ENCODE assay signal across 24 cellular contexts in the genomic region with DNA sequence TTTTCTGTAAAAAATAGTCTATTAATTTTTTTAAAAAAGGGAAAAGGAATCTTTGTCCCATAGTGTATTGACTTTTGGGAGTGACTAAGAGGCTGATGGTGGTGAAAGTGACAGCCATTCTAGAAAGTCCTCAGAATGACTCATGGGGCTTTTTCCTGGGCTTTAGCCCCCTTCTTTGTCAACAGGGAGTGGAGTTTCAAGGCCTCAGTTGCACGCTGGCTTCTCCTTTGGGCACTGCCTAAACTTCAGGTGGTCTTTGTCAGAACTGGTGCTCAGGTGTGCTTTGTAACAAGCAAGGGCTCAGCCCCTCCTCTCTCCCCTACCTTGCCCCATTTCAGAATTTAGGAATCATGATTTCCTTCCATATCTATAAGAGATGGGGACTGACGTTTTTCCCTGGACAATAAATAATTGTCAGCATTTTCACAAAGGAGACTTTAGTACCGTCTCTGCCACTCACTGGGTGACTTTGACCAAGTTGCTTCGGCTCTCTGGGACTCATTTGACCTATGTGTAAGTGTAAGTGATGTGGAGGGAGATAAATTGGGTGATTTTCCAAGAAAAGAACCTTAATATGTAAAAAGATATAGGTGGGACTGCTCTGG.
DNase-seq lines count a peak whose midpoint lies in the region; ATAC-seq, FAIRE-seq and TF ChIP-seq lines count a peak whose summit lies in the region.
"Had no signal": no experiment of that assay in that cellular context is flagged by ENCODE, and none has a peak within 500 bp of the region (broad histone marks: within the 10 kb centered on the region; RNA-seq: fewer than 3 reads in every experiment).

No MANE protein-coding gene starts in this region.

- no peaks in the 10 kb centered on the region for H3K9me3 Mint-ChIP-seq in activated T-cell treated with anti-CD3 and anti-CD28 coated beads, Interleukin-2, amount 50 U/mL, for 72 hours

- H3K9me3 ChIP-seq in pancreas = no peaks in the 10 kb centered on the region
- H3K9me3 ChIP-seq: gastrocnemius medialis, sigmoid colon, SK-N-SH, upper lobe of left lung had no signal

- no peak for DNase-seq in activated T-cell treated with anti-CD3 and anti-CD28 coated beads, Interleukin-2, amount 50 U/mL, for 72 hours
- DNase-seq in activated T-cell treated with anti-CD3 and anti-CD28 coated beads, Interleukin-2, amount 50 U/mL, for 1 hour = no peak
- DNase-seq in coronary artery (ENCODE audit: low spot score) (no peak), pancreas (peak in 3 of 6 donors; percentile 17 to 38 (median 34))
- DNase-seq in central memory CD4-positive, alpha-beta T cell = no peak
- DNase-seq: activated CD4-positive, alpha-beta T cell treated with anti-CD3 and anti-CD28 coated beads for 4 hours; activated naive CD8-positive, alpha-beta T cell treated with anti-CD3 and anti-CD28 coated beads, Interleukin-2, amount 10 ng/mL, durations not matched to agents 7 days and 5 days; CD4-positive, alpha-beta T cell; effector memory CD8-positive, alpha-beta T cell; gastrocnemius medialis; GOT3; NCI-H187; NCI-H69; posterior cingulate gyrus; sigmoid colon; SK-N-SH; upper lobe of left lung had no signal

- intact Hi-C loops in pancreas (cut with DNase I) = no loop called here

- H3K36me3 ChIP-seq in pancreas = no peaks in the 10 kb centered on the region
- H3K36me3 ChIP-seq: gastrocnemius medialis, sigmoid colon, upper lobe of left lung had no signal

- TF ChIP-seq CTCF in coronary artery (IDR thresholded peaks at IDR 0.05) (no peak), pancreas (IDR thresholded peaks at IDR 0.05) (no peak)

- no peak overlapping the region for H3K4me3 ChIP-seq in coronary artery
- H3K4me3 ChIP-seq in pancreas = no peak overlapping the region
- H3K4me3 ChIP-seq: gastrocnemius medialis, sigmoid colon, upper lobe of left lung had no signal

- H3K4me1 ChIP-seq in pancreas = peaks cover 3 to 16% (median 8%) of the 10 kb centered on the region in 3 donors

- H3K4me3 Mint-ChIP-seq in activated T-cell treated with anti-CD3 and anti-CD28 coated beads, Interleukin-2, amount 50 U/mL, for 72 hours = no peak overlapping the region
- H3K4me3 Mint-ChIP-seq: activated naive CD8-positive, alpha-beta T cell treated with anti-CD3 and anti-CD28 coated beads, Interleukin-2, amount 10 ng/mL, durations not matched to agents 7 days and 5 days; activated T-helper 1 cell treated with anti-CD3 and anti-CD28 coated beads, Interleukin-12 subunit alpha, Interleukin-12 subunit beta, Interleukin-2, Interleukin-4 antibody, amounts not matched to agents 30 ng/mL and 10 ng/mL and 1 ng/mL, durations not matched to agents 14 hours and 24 hours and 36 hours; CD4-positive, alpha-beta T cell; effector memory CD8-positive, alpha-beta T cell; neural crest cell had no signal

- peaks cover 7% of the 10 kb centered on the region for H3K4me1 Mint-ChIP-seq in activated T-cell treated with anti-CD3 and anti-CD28 coated beads, Interleukin-2, amount 50 U/mL, for 72 hours (ENCODE audit: low read depth)
- H3K4me1 Mint-ChIP-seq: neural crest cell had no signal

- WGBS in pancreas, 2 donors = 45 to 49% methylated on average over 4 of the region's 4 CpGs

- FAIRE-seq in pancreas (lab: Jason Lieb, UNC) = no peak
- FAIRE-seq: colon had no signal

- H3K27me3 Mint-ChIP-seq in activated T-cell treated with anti-CD3 and anti-CD28 coated beads, Interleukin-2, amount 50 U/mL, for 72 hours (ENCODE audit: low read depth) = peaks cover 9% of the 10 kb centered on the region
- H3K27me3 Mint-ChIP-seq: CD4-positive, alpha-beta T cell had no signal

- peak overlapping the region; percentile 91 to 94 for H3K27ac ChIP-seq in coronary artery
- H3K27ac ChIP-seq in pancreas = peak overlapping the region in 3 of 4 donors; percentile 15 to 81 (median 77)

- peak; percentile 26 to 37 for ATAC-seq in activated T-cell treated with anti-CD3 and anti-CD28 coated beads, Interleukin-2, amount 50 U/mL, for 72 hours (replicated peaks in 1 of 2)
- ATAC-seq in HG03432 (IDR thresholded peaks at IDR 0.05; ENCODE audit: unreplicated experiment) (peak; percentile 43), pancreas (peak; percentile 64 to 87 (median 76)), HG03460 (IDR thresholded peaks at IDR 0.05; ENCODE audit: unreplicated experiment) (no peak), GM18873 (IDR thresholded peaks at IDR 0.05; ENCODE audit: low FRiP score, unreplicated experiment) (no peak)
- ATAC-seq: effector memory CD8-positive, alpha-beta T cell; esophagus mucosa; gastrocnemius medialis had no signal

- H3K27ac Mint-ChIP-seq in activated T-cell treated with anti-CD3 and anti-CD28 coated beads, Interleukin-2, amount 50 U/mL, for 72 hours = no peak overlapping the region
- H3K27ac Mint-ChIP-seq: activated naive CD8-positive, alpha-beta T cell treated with anti-CD3 and anti-CD28 coated beads, Interleukin-2, amount 10 ng/mL, durations not matched to agents 7 days and 5 days; activated T-helper 1 cell treated with anti-CD3 and anti-CD28 coated beads, Interleukin-12 subunit alpha, Interleukin-12 subunit beta, Interleukin-2, Interleukin-4 antibody, amounts not matched to agents 30 ng/mL and 10 ng/mL and 1 ng/mL, durations not matched to agents 14 hours and 24 hours and 36 hours; CD4-positive, alpha-beta T cell; effector memory CD8-positive, alpha-beta T cell had no signal

- no peaks in the 10 kb centered on the region for H3K36me3 Mint-ChIP-seq in activated T-cell treated with anti-CD3 and anti-CD28 coated beads, Interleukin-2, amount 50 U/mL, for 72 hours (ENCODE audit: insufficient read depth in 2 of 2)
- H3K36me3 Mint-ChIP-seq: activated naive CD8-positive, alpha-beta T cell treated with anti-CD3 and anti-CD28 coated beads, Interleukin-2, amount 10 ng/mL, durations not matched to agents 7 days and 5 days had no signal

- no peaks in the 10 kb centered on the region for H3K27me3 ChIP-seq in pancreas
- H3K27me3 ChIP-seq: gastrocnemius medialis, sigmoid colon, upper lobe of left lung had no signal

Comparison
In these comparisons a context has a peak if more than half of its experiments do, and no peak if none do; other contexts are left out.
1. ATAC-seq: peak in activated T-cell treated with anti-CD3 and anti-CD28 coated beads, Interleukin-2, amount 50 U/mL, for 72 hours (2 of 2), HG03432 (single experiment) and pancreas (4 of 4); none in HG03460 (single experiment) and GM18873 (single experiment).